ENCODE assay signal across 11 cellular contexts in genomic region chr4:82362565-82362964, GRCh38. TPM values are rescaled to one million over a fixed set of nuclear protein-coding genes. Genes with fewer than 3 reads are reported as not detected.
A peak's percentile ranks its signal among the peaks of the same experiment; 100 is the strongest.
DNase-seq lines count a peak whose midpoint lies in the region; ATAC-seq and TF ChIP-seq lines count a peak whose summit lies in the region.
"Had no signal": no experiment of that assay in that cellular context is flagged by ENCODE, and none has a peak within 500 bp of the region (broad histone marks: within the 10 kb centered on the region; RNA-seq: fewer than 3 reads in every experiment).

No MANE protein-coding gene starts in this region.

- H3K27me3 Mint-ChIP-seq in activated T-cell treated with anti-CD3 and anti-CD28 coated beads, Interleukin-2, amount 50 U/mL, for 24 hours, result no peaks in the 10 kb centered on the region
- H3K27me3 Mint-ChIP-seq in GM23338 (ENCODE audit: insufficient read depth, low read depth, poor library complexity), result no peaks in the 10 kb centered on the region
- H3K27me3 Mint-ChIP-seq in activated T-helper 17 cell treated with anti-CD3 and anti-CD28 coated beads, Interleukin-2, amount 50 U/mL, for 72 hours, result no peaks in the 10 kb centered on the region

- peaks cover 100% of the 10 kb centered on the region for H3K79me2 ChIP-seq in GM23338 (replicated peaks; ENCODE audit: insufficient read depth)

- H3K9ac ChIP-seq in colonic mucosa (ENCODE audit: low read depth in 2 of 2, low read length in 2 of 2), result no peak overlapping the region

- peaks cover 87% of the 10 kb centered on the region for H3K4me1 Mint-ChIP-seq in activated T-cell treated with anti-CD3 and anti-CD28 coated beads, Interleukin-2, amount 50 U/mL, for 24 hours (ENCODE audit: low read depth)
- peaks cover 52% of the 10 kb centered on the region for H3K4me1 Mint-ChIP-seq in GM23338
- peaks cover 66% of the 10 kb centered on the region for H3K4me1 Mint-ChIP-seq in activated T-helper 17 cell treated with anti-CD3 and anti-CD28 coated beads, Interleukin-2, amount 50 U/mL, for 72 hours

- H3K4me2 ChIP-seq in GM23338, result no peak overlapping the region

- H3K9me3 ChIP-seq in ascending aorta (no peaks in the 10 kb centered on the region), colonic mucosa (no peaks in the 10 kb centered on the region)

- ATAC-seq in GM23338, result peak; percentile 15; the same call in 1 of the 3 replicates
- ATAC-seq in activated T-helper 17 cell treated with anti-CD3 and anti-CD28 coated beads, Interleukin-2, amount 50 U/mL, for 72 hours (replicated peaks), result peak; percentile 64

- peaks cover 93% of the 10 kb centered on the region for H3K36me3 Mint-ChIP-seq in activated T-cell treated with anti-CD3 and anti-CD28 coated beads, Interleukin-2, amount 50 U/mL, for 24 hours (ENCODE audit: low read depth)
- peaks cover 67% of the 10 kb centered on the region for H3K36me3 Mint-ChIP-seq in GM23338 (ENCODE audit: low read depth)
- H3K36me3 Mint-ChIP-seq in activated T-helper 17 cell treated with anti-CD3 and anti-CD28 coated beads, Interleukin-2, amount 50 U/mL, for 72 hours (ENCODE audit: low read depth), result peaks cover 95% of the 10 kb centered on the region

- peak overlapping the region; percentile 79 for H3K27ac Mint-ChIP-seq in activated T-cell treated with anti-CD3 and anti-CD28 coated beads, Interleukin-2, amount 50 U/mL, for 24 hours
- H3K27ac Mint-ChIP-seq in GM23338, result no peak overlapping the region
- H3K27ac Mint-ChIP-seq in activated T-helper 17 cell treated with anti-CD3 and anti-CD28 coated beads, Interleukin-2, amount 50 U/mL, for 72 hours, result peak overlapping the region; percentile 22

- intact Hi-C loops in ascending aorta (cut with DNase I) (no loop called here), colonic mucosa (cut with DNase I) (loop anchor here (10.0 kb wide), 1 partner anchor 78 kb away; no protein-coding TSS in a partner anchor)

- no peaks in the 10 kb centered on the region for H3K9me2 ChIP-seq in GM23338 (ENCODE audit: insufficient read depth)

- TF ChIP-seq CTCF in GM23338 (conservative IDR thresholded peaks at IDR 0.05; ENCODE audit: low read depth in 2 of 2), result no peak
- no peak for TF ChIP-seq CTCF in ascending aorta (IDR thresholded peaks at IDR 0.05)
- TF ChIP-seq CTCF in colonic mucosa (IDR thresholded peaks at IDR 0.05), result no peak

- H3K36me3 ChIP-seq in GM23338 (ENCODE audit: insufficient read depth) (peaks cover 25% of the 10 kb centered on the region), ascending aorta (peaks cover 9 to 14% of the 10 kb centered on the region in 2 donors), colonic mucosa (no peaks in the 10 kb centered on the region)

- H3K4me3 Mint-ChIP-seq in activated T-cell treated with anti-CD3 and anti-CD28 coated beads, Interleukin-2, amount 50 U/mL, for 24 hours, result peak overlapping the region; percentile 58
- H3K4me3 Mint-ChIP-seq in GM23338, result no peak overlapping the region
- H3K4me3 Mint-ChIP-seq in activated T-helper 17 cell treated with anti-CD3 and anti-CD28 coated beads, Interleukin-2, amount 50 U/mL, for 72 hours, result peak overlapping the region; percentile 57

- H3K4me3 ChIP-seq in GM23338, result no peak overlapping the region
- no peak overlapping the region for H3K4me3 ChIP-seq in ascending aorta
- no peak overlapping the region for H3K4me3 ChIP-seq in colonic mucosa
- H3K4me3 ChIP-seq: skin epidermis had no signal

- H3K27ac ChIP-seq in GM23338 (ENCODE audit: low read depth), result no peak overlapping the region
- H3K27ac ChIP-seq in ascending aorta, result no peak overlapping the region
- H3K27ac ChIP-seq in colonic mucosa, result no peak overlapping the region

- no peaks in the 10 kb centered on the region for H3K9me3 Mint-ChIP-seq in activated T-cell treated with anti-CD3 and anti-CD28 coated beads, Interleukin-2, amount 50 U/mL, for 24 hours
- H3K9me3 Mint-ChIP-seq in GM23338, result no peaks in the 10 kb centered on the region
- no peaks in the 10 kb centered on the region for H3K9me3 Mint-ChIP-seq in activated T-helper 17 cell treated with anti-CD3 and anti-CD28 coated beads, Interleukin-2, amount 50 U/mL, for 72 hours

- H3K4me1 ChIP-seq in GM23338 (ENCODE audit: insufficient read depth), result peaks cover 8% of the 10 kb centered on the region
- peaks cover 9 to 38% of the 10 kb centered on the region in 2 donors for H3K4me1 ChIP-seq in ascending aorta
- peaks cover 11% of the 10 kb centered on the region for H3K4me1 ChIP-seq in colonic mucosa

- peaks cover 78% of the 10 kb centered on the region for H4K20me1 ChIP-seq in GM23338 (replicated peaks; ENCODE audit: insufficient read depth)

- H2AFZ ChIP-seq in GM23338, result no peak overlapping the region

- DNase-seq in activated T-cell treated with anti-CD3 and anti-CD28 coated beads, Interleukin-2, amount 50 U/mL, for 24 hours, result no peak
- DNase-seq in activated T-cell treated with anti-CD3 and anti-CD28 coated beads, Interleukin-2, amount 50 U/mL, for 48 hours, result no peak
- DNase-seq in GM23338 (ENCODE audit: low spot score) (no peak), renal cortical epithelial cell (ENCODE audit: low read depth) (peak; percentile 33), ascending aorta (ENCODE audit: low spot score in 2 of 2) (no peak), colonic mucosa (no peak), A172 (ENCODE audit: low spot score) (no peak)
- DNase-seq: anterior cingulate cortex, NCI-H2107 had no signal

- no peaks in the 10 kb centered on the region for H3F3A ChIP-seq in GM23338 (replicated peaks; ENCODE audit: low read depth)

- H3K27me3 ChIP-seq in GM23338 (ENCODE audit: insufficient read depth), result no peaks in the 10 kb centered on the region
- no peaks in the 10 kb centered on the region for H3K27me3 ChIP-seq in ascending aorta
- H3K27me3 ChIP-seq in colonic mucosa, result no peaks in the 10 kb centered on the region

TF ChIP-seq in GM23338, 12 proteins besides CTCF, POLR2A, EP300 and RAD21:
- TF ChIP-seq JUNB (IDR thresholded peaks at IDR 0.05; ENCODE audit: unreplicated experiment) (no peak), POLR2AphosphoS5 (IDR thresholded peaks at IDR 0.05; ENCODE audit: low read depth) (no peak)

RNA-seq across cellular contexts. Expression of gene HNRNPD, which starts 11.2 kb away (rescaled TPM):
- total RNA-seq in GM23338 (2014; rRNA removed; shearing (Covaris generic)), result 245 and 308 TPM in 2 replicates
- 768 and 785 TPM in 2 replicates for polyA plus RNA-seq in GM23338 (2016; fragmentation: Nextera tagmentation; extraction: Ambion mirVana)
- 100 to 1,000 TPM; 241 to 437 TPM for total RNA-seq in activated T-helper 17 cell treated with anti-CD3 and anti-CD28 coated beads, Interleukin-2, amount 50 U/mL, for 72 hours
- total RNA-seq in renal cortical epithelial cell, result 22.2 and 101 TPM in 2 replicates
- total RNA-seq in ascending aorta, result 102 TPM
- total RNA-seq in colonic mucosa, result 100 to 1,000 TPM; 145 to 181 TPM
- total RNA-seq in A172 (2014; rRNA removed; shearing (Covaris generic)), result 47.4 and 59.4 TPM in 2 replicates
